ENCODE assay signal across 9 cellular contexts in genomic region chr17:78343433-78344201, GRCh38. TPM values are rescaled to one million over a fixed set of nuclear protein-coding genes. Genes with fewer than 3 reads are reported as not detected.
DNase-seq lines count a peak whose midpoint lies in the region; ATAC-seq lines count a peak whose summit lies in the region.
"Had no signal": no experiment of that assay in that cellular context is flagged by ENCODE, and none has a peak within 500 bp of the region (broad histone marks: within the 10 kb centered on the region; RNA-seq: fewer than 3 reads in every experiment).

No MANE protein-coding gene starts in this region.

- H3K27me3 Mint-ChIP-seq in CD8-positive, alpha-beta memory T cell: no peaks in the 10 kb centered on the region
- no peaks in the 10 kb centered on the region for H3K27me3 Mint-ChIP-seq in activated T-cell treated with anti-CD3 and anti-CD28 coated beads, Interleukin-2, amount 50 U/mL, for 4 hours (ENCODE audit: low read depth)

- H3K4me1 ChIP-seq in CD8-positive, alpha-beta memory T cell (ENCODE audit: insufficient read depth, low read length): peaks cover 86% of the 10 kb centered on the region

- peak; percentile 51 to 86 (median 83) for DNase-seq in CD8-positive, alpha-beta memory T cell
- peak; percentile 49 for DNase-seq in NCI-H1694 (lab: John Stamatoyannopoulos, UW)
- DNase-seq in activated T-cell treated with anti-CD3 and anti-CD28 coated beads, Interleukin-2, amount 50 U/mL, for 4 hours: peak; percentile 71
- DNase-seq in left ventricle myocardium superior: peak; percentile 58
- peak; percentile 50 to 59 for DNase-seq in stimulated activated CD8-positive, alpha-beta memory T cell treated with anti-CD3 and anti-CD28 coated beads, Interleukin-15, amount 100 ng/mL, for 4 hours (ENCODE audit: low read depth in 2 of 2)
- DNase-seq in HuH-7 (ENCODE audit: low spot score): no peak

- no peaks in the 10 kb centered on the region for H3K36me3 Mint-ChIP-seq in CD8-positive, alpha-beta memory T cell
- H3K36me3 Mint-ChIP-seq in activated T-cell treated with anti-CD3 and anti-CD28 coated beads, Interleukin-2, amount 50 U/mL, for 4 hours (ENCODE audit: insufficient read depth): no peaks in the 10 kb centered on the region

- no peaks in the 10 kb centered on the region for H3K9me3 ChIP-seq in CD8-positive, alpha-beta memory T cell (ENCODE audit: low read length)

- H3K9me3 Mint-ChIP-seq in CD8-positive, alpha-beta memory T cell: no peaks in the 10 kb centered on the region
- no peaks in the 10 kb centered on the region for H3K9me3 Mint-ChIP-seq in activated T-cell treated with anti-CD3 and anti-CD28 coated beads, Interleukin-2, amount 50 U/mL, for 4 hours

- POLR2A ChIA-PET in CD8-positive, alpha-beta memory T cell (lab: Charles Lee): interaction anchor here (0.7 to 2.9 kb wide), 8 partner anchors 9 to 54 kb away, joined by 3 to 17 read pairs (median 5); no protein-coding TSS in a partner anchor

- ATAC-seq in activated T-cell treated with anti-CD3 and anti-CD28 coated beads, Interleukin-2, amount 50 U/mL, for 4 hours: peak; percentile 59 to 66
- no peak for ATAC-seq in left ventricle myocardium superior
- no peak for ATAC-seq in HG03025 (IDR thresholded peaks at IDR 0.05; ENCODE audit: low FRiP score, unreplicated experiment)
- no peak for ATAC-seq in HG03378 (IDR thresholded peaks at IDR 0.05; ENCODE audit: unreplicated experiment)

- CTCF ChIA-PET in CD8-positive, alpha-beta memory T cell (lab: Charles Lee): interaction anchor here (0.8 to 3.6 kb wide), 10 partner anchors 13 to 92 kb away, joined by 3 to 27 read pairs (median 4); partner anchors contain the start of gene SOCS3

- no peaks in the 10 kb centered on the region for H3K27me3 ChIP-seq in CD8-positive, alpha-beta memory T cell (ENCODE audit: insufficient read depth, low read length, poor library complexity, severe bottlenecking)
- H3K27me3 ChIP-seq: cardiac muscle cell had no signal

- H3K4me1 Mint-ChIP-seq in CD8-positive, alpha-beta memory T cell: peaks cover 68 to 77% (median 74%) of the 10 kb centered on the region in 3 donors
- H3K4me1 Mint-ChIP-seq in activated T-cell treated with anti-CD3 and anti-CD28 coated beads, Interleukin-2, amount 50 U/mL, for 4 hours (ENCODE audit: low read depth): peaks cover 77% of the 10 kb centered on the region

- intact Hi-C loops in left ventricle myocardium superior (cut with micrococcal nuclease): no loop called here

- peak overlapping the region; percentile 54 for H3K4me3 ChIP-seq in CD8-positive, alpha-beta memory T cell (ENCODE audit: low read length)
- H3K4me3 ChIP-seq: cardiac muscle cell had no signal

- H3K27ac ChIP-seq in CD8-positive, alpha-beta memory T cell (ENCODE audit: low read depth, low read length): peak overlapping the region; percentile 66
- H3K27ac ChIP-seq: cardiac muscle cell had no signal

- peak overlapping the region; percentile 63 to 83 (median 80) for H3K4me3 Mint-ChIP-seq in CD8-positive, alpha-beta memory T cell
- peak overlapping the region; percentile 57 for H3K4me3 Mint-ChIP-seq in activated T-cell treated with anti-CD3 and anti-CD28 coated beads, Interleukin-2, amount 50 U/mL, for 4 hours

- no peaks in the 10 kb centered on the region for H3K36me3 ChIP-seq in CD8-positive, alpha-beta memory T cell (ENCODE audit: insufficient read depth, low read length)
- H3K36me3 ChIP-seq: cardiac muscle cell had no signal

- peak overlapping the region; percentile 89 to 98 (median 96) for H3K27ac Mint-ChIP-seq in CD8-positive, alpha-beta memory T cell

RNA-seq across cellular contexts. Expression of gene SOCS3, which starts 16.3 kb away (rescaled TPM):
- total RNA-seq in CD8-positive, alpha-beta memory T cell: 10 to 100 TPM; 26.9 to 27.4 TPM
- polyA plus RNA-seq in CD8-positive, alpha-beta memory T cell: 38.9 TPM
- total RNA-seq in activated T-cell treated with anti-CD3 and anti-CD28 coated beads, Interleukin-2, amount 50 U/mL, for 4 hours: 100 to 1,000 TPM; 118 to 143 (median 136) TPM
- 11.1 TPM for total RNA-seq in left ventricle myocardium superior

RNA-seq across cellular contexts. Expression of gene PGS1, which starts 34.8 kb away (rescaled TPM):
- total RNA-seq in CD8-positive, alpha-beta memory T cell: 10 to 100 TPM; 48.2 to 51.5 TPM
- 31.5 TPM for polyA plus RNA-seq in CD8-positive, alpha-beta memory T cell
- total RNA-seq in activated T-cell treated with anti-CD3 and anti-CD28 coated beads, Interleukin-2, amount 50 U/mL, for 4 hours: 10 to 100 TPM; 47.4 to 51.7 (median 47.5) TPM
- 18.3 TPM for total RNA-seq in left ventricle myocardium superior

Comparison
In these comparisons a context has a peak if more than half of its experiments do, and no peak if none do; other contexts are left out.
1. ATAC-seq: peak in activated T-cell treated with anti-CD3 and anti-CD28 coated beads, Interleukin-2, amount 50 U/mL, for 4 hours (2 of 2); none in left ventricle myocardium superior (single experiment), HG03025 (single experiment) and HG03378 (single experiment).